Comparison of ENCODE assay signal across 25 cellular contexts in genomic region chr12:65535951-65536350, GRCh38.
A peak's percentile ranks its signal among the peaks of the same experiment; 100 is the strongest.
DNase-seq lines count a peak whose midpoint lies in the region; ATAC-seq and TF ChIP-seq lines count a peak whose summit lies in the region.
"Had no signal": no experiment of that assay in that cellular context is flagged by ENCODE, and none has a peak within 500 bp of the region (broad histone marks: within the 10 kb centered on the region; RNA-seq: fewer than 3 reads in every experiment).

No MANE protein-coding gene starts in this region.

- TF ChIP-seq CTCF in RWPE1 (conservative IDR thresholded peaks at IDR 0.05; ENCODE audit: low read depth) (no peak), fibroblast of pulmonary artery (IDR thresholded peaks at IDR 0.05; ENCODE audit: low read length, missing control alignments) (no peak), osteocyte (IDR thresholded peaks at IDR 0.05) (no peak)

- ATAC-seq in GM19351 (IDR thresholded peaks at IDR 0.05; ENCODE audit: unreplicated experiment) = no peak
- ATAC-seq: stimulated activated naive B cell treated with anti-CD40 and anti-IgM and Interleukin-4, amounts not matched to agents 10 μg/mL and 1 μg/mL and 100 μg/mL, for 72 hours had no signal

- H3K27me3 Mint-ChIP-seq in osteocyte (ENCODE audit: unreplicated experiment) = no peaks in the 10 kb centered on the region
- H3K27me3 Mint-ChIP-seq in activated CD4-positive, alpha-beta memory T cell treated with anti-CD3 and anti-CD28 coated beads for 36 hours = no peaks in the 10 kb centered on the region

- CTCF ChIA-PET in RWPE1 (lab: Yijun Ruan, JAX) = no interaction called here
- CTCF ChIA-PET in activated CD4-positive, alpha-beta memory T cell treated with anti-CD3 and anti-CD28 coated beads for 36 hours (lab: Charles Lee) = no interaction called here

- in situ Hi-C loops in G401 (cut with HindIII; ENCODE audit: low sequenced_read_pairs) = no loop called here

- H3K27ac ChIP-seq in RWPE1 = peak overlapping the region; percentile 33; the same call in 1 of the 2 replicates
- H3K27ac ChIP-seq: parathyroid adenoma, Peyer's patch, right lobe of liver had no signal

- POLR2A ChIA-PET in RWPE1 (lab: Yijun Ruan, JAX; ENCODE audit: low non-redundant PET) = no interaction called here
- POLR2A ChIA-PET in activated CD4-positive, alpha-beta memory T cell treated with anti-CD3 and anti-CD28 coated beads for 36 hours (lab: Charles Lee) = no interaction called here

- no peak overlapping the region for H3K4me3 Mint-ChIP-seq in osteocyte (ENCODE audit: unreplicated experiment)
- H3K4me3 Mint-ChIP-seq in activated CD4-positive, alpha-beta memory T cell treated with anti-CD3 and anti-CD28 coated beads for 36 hours = no peak overlapping the region
- H3K4me3 Mint-ChIP-seq: IgD-negative memory B cell; naive B cell; stimulated activated naive B cell treated with anti-CD40 and anti-IgM and Interleukin-4, amounts not matched to agents 10 μg/mL and 1 μg/mL and 100 μg/mL, for 72 hours had no signal

- peak; percentile 70 for DNase-seq in EH (ENCODE audit: low read depth)
- no peak for DNase-seq in RWPE1 (ENCODE audit: low spot score)
- peak; percentile 26 for DNase-seq in fibroblast of pulmonary artery (ENCODE audit: low read depth)
- no peak for DNase-seq in osteocyte (ENCODE audit: extremely low spot score, unreplicated experiment)
- DNase-seq in iPS-NIHi7 (ENCODE audit: extremely low spot score) = no peak
- no peak for DNase-seq in activated CD4-positive, alpha-beta memory T cell treated with anti-CD3 and anti-CD28 coated beads for 36 hours
- DNase-seq in G401 (ENCODE audit: low spot score) = no peak
- DNase-seq: activated CD4-positive, alpha-beta T cell treated with anti-CD3 and anti-CD28 coated beads for 4 hours; activated CD8-positive, alpha-beta memory T cell treated with anti-CD3 and anti-CD28 coated beads, Interleukin-2, amount 50 U/mL, for 4 hours; cerebellar nuclear complex; effector CD4-positive, alpha-beta T cell; head of caudate nucleus; MM.1S; naive B cell; NCI-H1694 treated with DMSO at 0.1 percent for 48 hours; NCI-H82; Peyer's patch; right lobe of liver; stimulated activated naive B cell treated with anti-CD40 and anti-IgM and Interleukin-4, amounts not matched to agents 10 μg/mL and 1 μg/mL and 100 μg/mL, for 72 hours; SW 1271 had no signal

- peaks cover 15% of the 10 kb centered on the region for H3K36me3 Mint-ChIP-seq in osteocyte (ENCODE audit: unreplicated experiment)
- peaks cover 1% of the 10 kb centered on the region for H3K36me3 Mint-ChIP-seq in activated CD4-positive, alpha-beta memory T cell treated with anti-CD3 and anti-CD28 coated beads for 36 hours
- H3K36me3 Mint-ChIP-seq: IgD-negative memory B cell; naive B cell; stimulated activated naive B cell treated with anti-CD40 and anti-IgM and Interleukin-4, amounts not matched to agents 10 μg/mL and 1 μg/mL and 100 μg/mL, for 72 hours had no signal

- intact Hi-C loops in activated CD4-positive, alpha-beta memory T cell treated with anti-CD3 and anti-CD28 coated beads for 36 hours (cut with micrococcal nuclease) = no loop called here

- no peak overlapping the region for H3K4me3 ChIP-seq in fibroblast of pulmonary artery (replicated peaks; ENCODE audit: low read depth, low read length)
- H3K4me3 ChIP-seq: lung, Peyer's patch, right lobe of liver, tibial nerve had no signal

- H3K4me1 Mint-ChIP-seq in osteocyte (ENCODE audit: unreplicated experiment) = peaks cover 59% of the 10 kb centered on the region
- H3K4me1 Mint-ChIP-seq in activated CD4-positive, alpha-beta memory T cell treated with anti-CD3 and anti-CD28 coated beads for 36 hours (ENCODE audit: low read depth) = no peaks in the 10 kb centered on the region
- H3K4me1 Mint-ChIP-seq: IgD-negative memory B cell, naive B cell had no signal

- H3K27ac Mint-ChIP-seq in osteocyte (ENCODE audit: unreplicated experiment) = peak overlapping the region; percentile 95
- H3K27ac Mint-ChIP-seq in activated CD4-positive, alpha-beta memory T cell treated with anti-CD3 and anti-CD28 coated beads for 36 hours = no peak overlapping the region
- H3K27ac Mint-ChIP-seq: IgD-negative memory B cell; stimulated activated naive B cell treated with anti-CD40 and anti-IgM and Interleukin-4, amounts not matched to agents 10 μg/mL and 1 μg/mL and 100 μg/mL, for 72 hours had no signal

- peaks cover 15% of the 10 kb centered on the region for H3K9me3 Mint-ChIP-seq in osteocyte (ENCODE audit: unreplicated experiment)
- peaks cover 22% of the 10 kb centered on the region for H3K9me3 Mint-ChIP-seq in activated CD4-positive, alpha-beta memory T cell treated with anti-CD3 and anti-CD28 coated beads for 36 hours

Comparison
In these comparisons a context has a peak if more than half of its experiments do, and no peak if none do; other contexts are left out.
1. DNase-seq: peak in EH (single experiment) and fibroblast of pulmonary artery (single experiment); none in RWPE1 (single experiment), osteocyte (single experiment), iPS-NIHi7 (single experiment), activated CD4-positive, alpha-beta memory T cell treated with anti-CD3 and anti-CD28 coated beads for 36 hours (single experiment) and G401 (single experiment).